In genomic region chr14:74508292-74508731, GRCh38 we compare ENCODE assay signal across 11 cellular contexts. TPM values are rescaled to one million over a fixed set of nuclear protein-coding genes. Genes with fewer than 3 reads are reported as not detected.
DNase-seq lines count a peak whose midpoint lies in the region; ATAC-seq and TF ChIP-seq lines count a peak whose summit lies in the region.
"Had no signal": no experiment of that assay in that cellular context is flagged by ENCODE, and none has a peak within 500 bp of the region (broad histone marks: within the 10 kb centered on the region; RNA-seq: fewer than 3 reads in every experiment).

No MANE protein-coding gene starts in this region.

- DNase-seq in BE2C: peak; percentile 47
- peak; percentile 39 for DNase-seq in GM23248
- peak; percentile 81 for DNase-seq in islet precursor cell
- DNase-seq in T-helper 9 cell: no peak
- no peak for DNase-seq in psoas muscle
- DNase-seq in DMS79 treated with DMSO at 0.1 percent for 48 hours (lab: John Stamatoyannopoulos, UW): no peak
- DNase-seq: stimulated activated CD4-positive, alpha-beta T cell treated with anti-CD3 and anti-CD28 coated beads, Interleukin-15, amount 100 ng/mL, for 24 hours had no signal

- peaks cover 24% of the 10 kb centered on the region for H3F3A ChIP-seq in GM23248 (ENCODE audit: insufficient read depth)

- in situ Hi-C loops in GM23248 (cut with MboI): no loop called here

- H4K20me1 ChIP-seq in GM23248 (ENCODE audit: insufficient read depth): no peaks in the 10 kb centered on the region

- H3K27me3 ChIP-seq in BE2C (no peaks in the 10 kb centered on the region), GM23248 (replicated peaks; ENCODE audit: insufficient read depth) (no peaks in the 10 kb centered on the region), psoas muscle (ENCODE audit: insufficient read depth in 3 of 3, low read length in 2 of 3) (peaks cover 0 to 6% (median 0%) of the 10 kb centered on the region in 3 donors)

- no peak overlapping the region for H3K4me2 ChIP-seq in GM23248 (ENCODE audit: unreplicated experiment)

- ATAC-seq in HG02610 (IDR thresholded peaks at IDR 0.05; ENCODE audit: unreplicated experiment) (no peak), psoas muscle (no peak)
- ATAC-seq: Right ventricle myocardium inferior had no signal

- H2AFZ ChIP-seq in GM23248: no peak overlapping the region

- H3K79me2 ChIP-seq in GM23248 (ENCODE audit: insufficient read depth): no peaks in the 10 kb centered on the region

- 85 to 90% methylated on average over 11 to 15 of the region's 15 CpGs for WGBS in GM23248 (ENCODE audit: low coverage in 1 of 2, low lambda C conversion rate in 2 of 2, missing lambda C conversion rate in 2 of 2), 2 experiments
- WGBS in psoas muscle, 3 donors: 44 to 48% (median 45%) methylated on average over 13 to 15 of the region's 15 CpGs

- H3K27ac ChIP-seq in GM23248: no peak overlapping the region
- H3K27ac ChIP-seq in VCaP: no peak overlapping the region
- no peak overlapping the region for H3K27ac ChIP-seq in psoas muscle
- H3K27ac ChIP-seq: lower lobe of right lung had no signal

- no peak overlapping the region for H3K9ac ChIP-seq in GM23248

- no peaks in the 10 kb centered on the region for H3K36me3 ChIP-seq in BE2C
- H3K36me3 ChIP-seq in GM23248 (ENCODE audit: low read depth): peaks cover 29% of the 10 kb centered on the region; the same call in 1 of the 2 replicates
- peaks cover 0 to 1% of the 10 kb centered on the region in 2 donors for H3K36me3 ChIP-seq in psoas muscle (ENCODE audit: insufficient read depth in 1 of 2, low read depth in 1 of 2)
- H3K36me3 ChIP-seq: lower lobe of right lung had no signal

- H3K4me1 ChIP-seq in BE2C (no peaks in the 10 kb centered on the region), GM23248 (ENCODE audit: insufficient read depth) (peaks cover 21% of the 10 kb centered on the region), psoas muscle (no peaks in the 10 kb centered on the region)
- H3K4me1 ChIP-seq: lower lobe of right lung had no signal

- H3K9me3 ChIP-seq in BE2C: no peaks in the 10 kb centered on the region
- H3K9me3 ChIP-seq in GM23248 (ENCODE audit: low read depth): no peaks in the 10 kb centered on the region
- no peaks in the 10 kb centered on the region for H3K9me3 ChIP-seq in psoas muscle
- H3K9me3 ChIP-seq: lower lobe of right lung had no signal

- TF ChIP-seq CTCF in BE2C (IDR thresholded peaks at IDR 0.05; ENCODE audit: low read depth, low read length) (peak; percentile 67), VCaP (conservative IDR thresholded peaks at IDR 0.05) (peak; percentile 31; the same call in 1 of the 2 replicates), psoas muscle (IDR thresholded peaks at IDR 0.05) (no peak)

- no peaks in the 10 kb centered on the region for H3K9me2 ChIP-seq in GM23248 (ENCODE audit: insufficient read depth)

- H3K4me3 ChIP-seq in BE2C (ENCODE audit: low read depth, low read length): no peak overlapping the region
- H3K4me3 ChIP-seq in GM23248: no peak overlapping the region
- no peak overlapping the region for H3K4me3 ChIP-seq in psoas muscle
- H3K4me3 ChIP-seq: lower lobe of right lung had no signal

- intact Hi-C loops in psoas muscle (cut with DNase I): no loop called here

RNA-seq across cellular contexts. Expression of gene ISCA2, which starts 14.7 kb away (rescaled TPM):
- polyA plus RNA-seq in BE2C (2012; ENCODE audit: insufficient read depth, insufficient read length, low read depth): 27.2 TPM
- 12.3 and 22.9 TPM in 2 replicates for total RNA-seq in GM23248 (2014; rRNA removed; shearing (Covaris generic))
- polyA plus RNA-seq in GM23248 (2016; fragmentation: Nextera tagmentation; extraction: Ambion mirVana): 58.7 and 60.0 TPM in 2 replicates
- 10 to 100 TPM; 24.5 to 38.8 (median 26.0) TPM for total RNA-seq in psoas muscle
- 10 to 100 TPM; 19.9 to 26.9 (median 24.5) TPM for polyA plus RNA-seq in psoas muscle

RNA-seq across cellular contexts. Expression of gene NPC2, which starts 15.2 kb away (rescaled TPM):
- 11.5 TPM for polyA plus RNA-seq in BE2C (2012; ENCODE audit: insufficient read depth, insufficient read length, low read depth)
- 105 and 156 TPM in 2 replicates for total RNA-seq in GM23248 (2014; rRNA removed; shearing (Covaris generic))
- polyA plus RNA-seq in GM23248 (2016; fragmentation: Nextera tagmentation; extraction: Ambion mirVana) (95.2 and 103 TPM in 2 replicates), psoas muscle (10 to 100 TPM; 28.2 to 30.7 (median 29.3) TPM)
- total RNA-seq in psoas muscle: 10 to 100 TPM; 31.6 to 42.5 (median 35.0) TPM

Comparison
In these comparisons a context has a peak if more than half of its experiments do, and no peak if none do; other contexts are left out.
1. DNase-seq: peak in BE2C (single experiment), GM23248 (single experiment) and islet precursor cell (single experiment); none in T-helper 9 cell (single experiment), psoas muscle (0 of 2) and DMS79 treated with DMSO at 0.1 percent for 48 hours (single experiment).